In genomic region chr7:158832994-158833393, GRCh38 we compare ENCODE assay signal across 29 cellular contexts.
"Had no signal": no experiment of that assay in that cellular context is flagged by ENCODE, and none has a peak within 500 bp of the region (broad histone marks: within the 10 kb centered on the region; RNA-seq: fewer than 3 reads in every experiment).

No MANE protein-coding gene starts in this region.

- H3K27me3 ChIP-seq: neutrophil, ovary, right lobe of liver, sigmoid colon, stomach, tibial artery, transverse colon, upper lobe of right lung, uterus had no signal

- H3K27ac Mint-ChIP-seq: natural killer cell treated with Interleukin-12 subunit alpha and Interleukin-12 subunit beta and Interleukin-15 and Interleukin-18, amount 100 ng/mL, for 72 hours; nephron progenitor cell; progenitor cell of endocrine pancreas; stimulated activated effector memory CD8-positive, alpha-beta T cell treated with anti-CD3 and anti-CD28 coated beads, Interleukin-12 subunit alpha, Interleukin-12 subunit beta, amount 100 ng/mL, for 72 hours; stimulated activated naive B cell treated with anti-CD40 and anti-IgM and Interleukin-4, amounts not matched to agents 10 μg/mL and 1 μg/mL and 100 μg/mL, for 72 hours; stimulated activated naive CD8-positive, alpha-beta T cell treated with anti-CD3 and anti-CD28 coated beads, Interleukin-15, Interleukin-2, amounts not matched to agents 100 ng/mL and 50 ng/mL, for 24 hours; type B pancreatic cell had no signal

- H3K4me3 Mint-ChIP-seq: naive thymus-derived CD8-positive, alpha-beta T cell; natural killer cell treated with Interleukin-12 subunit alpha and Interleukin-12 subunit beta and Interleukin-15 and Interleukin-18, amount 100 ng/mL, for 72 hours; nephron progenitor cell; neural crest cell; stimulated activated effector memory CD8-positive, alpha-beta T cell treated with anti-CD3 and anti-CD28 coated beads, Interleukin-12 subunit alpha, Interleukin-12 subunit beta, amount 100 ng/mL, for 72 hours; stimulated activated naive B cell treated with anti-CD40 and anti-IgM and Interleukin-4, amounts not matched to agents 10 μg/mL and 1 μg/mL and 100 μg/mL, for 72 hours; stimulated activated naive CD8-positive, alpha-beta T cell treated with anti-CD3 and anti-CD28 coated beads, Interleukin-15, Interleukin-2, amounts not matched to agents 100 ng/mL and 50 ng/mL, for 24 hours had no signal

- H3K4me3 ChIP-seq: ovary, psoas muscle, right lobe of liver, sigmoid colon, stomach, tibial artery, transverse colon, upper lobe of right lung, uterus had no signal

- DNase-seq: naive thymus-derived CD8-positive, alpha-beta T cell; nephron progenitor cell; nucleus accumbens; ovary; posterior cingulate gyrus; psoas muscle; right cardiac atrium; right lobe of liver; sigmoid colon; small intestine; stimulated activated CD4-positive, alpha-beta T cell treated with anti-CD3 and anti-CD28 coated beads, Interleukin-15, amount 100 ng/mL, for 24 hours; stimulated activated CD4-positive, alpha-beta T cell treated with anti-CD3 and anti-CD28 coated beads, Interleukin-2, amount 100 ng/mL, for 24 hours; stimulated activated CD4-positive, alpha-beta T cell treated with anti-CD3 and anti-CD28 coated beads, Interleukin-2, amount 100 ng/mL, for 48 hours; stimulated activated CD4-positive, alpha-beta T cell treated with anti-CD3 and anti-CD28 coated beads, Interleukin-4, amount 100 ng/mL, for 24 hours; stimulated activated naive B cell treated with anti-CD40 and anti-IgM and Interleukin-4, amounts not matched to agents 10 μg/mL and 1 μg/mL and 100 μg/mL, for 72 hours; stimulated activated naive CD4-positive, alpha-beta T cell treated with Interleukin-2 at 50 U/mL for 16 hours; stomach; tibial artery; transverse colon; upper lobe of right lung; uterus had no signal

- H3K4me1 ChIP-seq: right lobe of liver, upper lobe of right lung, uterus had no signal

- H3K36me3 Mint-ChIP-seq: natural killer cell treated with Interleukin-12 subunit alpha and Interleukin-12 subunit beta and Interleukin-15 and Interleukin-18, amount 100 ng/mL, for 72 hours; stimulated activated naive B cell treated with anti-CD40 and anti-IgM and Interleukin-4, amounts not matched to agents 10 μg/mL and 1 μg/mL and 100 μg/mL, for 72 hours had no signal

- ATAC-seq: naive thymus-derived CD8-positive, alpha-beta T cell; natural killer cell treated with Interleukin-12 subunit alpha and Interleukin-12 subunit beta and Interleukin-15 and Interleukin-18, amount 100 ng/mL, for 72 hours; psoas muscle; right cardiac atrium; right lobe of liver; stimulated activated effector memory CD8-positive, alpha-beta T cell treated with anti-CD3 and anti-CD28 coated beads, Interleukin-12 subunit alpha, Interleukin-12 subunit beta, amount 100 ng/mL, for 72 hours; stimulated activated naive B cell treated with anti-CD40 and anti-IgM and Interleukin-4, amounts not matched to agents 10 μg/mL and 1 μg/mL and 100 μg/mL, for 72 hours; upper lobe of right lung had no signal

- H3K27me3 Mint-ChIP-seq: naive thymus-derived CD8-positive, alpha-beta T cell; natural killer cell treated with Interleukin-12 subunit alpha and Interleukin-12 subunit beta and Interleukin-15 and Interleukin-18, amount 100 ng/mL, for 72 hours; stimulated activated naive CD8-positive, alpha-beta T cell treated with anti-CD3 and anti-CD28 coated beads, Interleukin-15, Interleukin-2, amounts not matched to agents 100 ng/mL and 50 ng/mL, for 24 hours; type B pancreatic cell had no signal

- H3K36me3 ChIP-seq: neutrophil, ovary, right lobe of liver, sigmoid colon, stomach, tibial artery, transverse colon, upper lobe of right lung, uterus had no signal

- H3K9me3 Mint-ChIP-seq: naive thymus-derived CD8-positive, alpha-beta T cell; natural killer cell treated with Interleukin-12 subunit alpha and Interleukin-12 subunit beta and Interleukin-15 and Interleukin-18, amount 100 ng/mL, for 72 hours; neural crest cell; stimulated activated effector memory CD8-positive, alpha-beta T cell treated with anti-CD3 and anti-CD28 coated beads, Interleukin-12 subunit alpha, Interleukin-12 subunit beta, amount 100 ng/mL, for 72 hours; stimulated activated naive CD8-positive, alpha-beta T cell treated with anti-CD3 and anti-CD28 coated beads, Interleukin-15, Interleukin-2, amounts not matched to agents 100 ng/mL and 50 ng/mL, for 24 hours; type B pancreatic cell had no signal

- H3K27ac ChIP-seq: neutrophil, ovary, parathyroid adenoma, psoas muscle, right lobe of liver, sigmoid colon, stomach, tibial artery, transverse colon, upper lobe of right lung, uterus had no signal

- H3K9me3 ChIP-seq: neutrophil, ovary, psoas muscle, right lobe of liver, sigmoid colon, stomach, tibial artery, transverse colon, upper lobe of right lung, uterus had no signal
